ENCODE assay signal across 14 cellular contexts in genomic region chr4:82450966-82451755, GRCh38.
"Had no signal": no experiment of that assay in that cellular context is flagged by ENCODE, and none has a peak within 500 bp of the region (broad histone marks: within the 10 kb centered on the region; RNA-seq: fewer than 3 reads in every experiment).

No MANE protein-coding gene starts in this region.

- H3K27me3 Mint-ChIP-seq: activated naive CD8-positive, alpha-beta T cell had no signal

- DNase-seq: activated CD4-positive, alpha-beta T cell treated with anti-CD3 and anti-CD28 coated beads, Interleukin-2, amount 50 U/mL, for 48 hours; activated CD8-positive, alpha-beta memory T cell treated with anti-CD3 and anti-CD28 coated beads, Interleukin-2, amount 50 U/mL, for 48 hours; activated effector memory CD4-positive, alpha-beta T cell treated with Interleukin-2 at 50 U/mL for 16 hours; dorsolateral prefrontal cortex; left ventricle myocardium inferior; mesenchymal stem cell; psoas muscle; stimulated activated CD4-positive, alpha-beta T cell treated with anti-CD3 and anti-CD28 coated beads, Interleukin-12 subunit alpha, Interleukin-12 subunit beta, amount 100 ng/mL, for 4 hours; stimulated activated naive CD4-positive, alpha-beta T cell treated with Interleukin-2 at 50 U/mL for 16 hours had no signal

- H3K9me3 Mint-ChIP-seq: nephron had no signal

- H3K4me3 Mint-ChIP-seq: activated naive CD8-positive, alpha-beta T cell; nephron had no signal

- H3K27ac Mint-ChIP-seq: nephron had no signal

- ATAC-seq: activated CD4-positive, CD25-positive, alpha-beta regulatory T cell treated with anti-CD3 and anti-CD28 coated beads, Interleukin-2, amount 50 U/mL, for 24 hours; gastroesophageal sphincter; psoas muscle; sciatic nerve had no signal
